In the genomic region with DNA sequence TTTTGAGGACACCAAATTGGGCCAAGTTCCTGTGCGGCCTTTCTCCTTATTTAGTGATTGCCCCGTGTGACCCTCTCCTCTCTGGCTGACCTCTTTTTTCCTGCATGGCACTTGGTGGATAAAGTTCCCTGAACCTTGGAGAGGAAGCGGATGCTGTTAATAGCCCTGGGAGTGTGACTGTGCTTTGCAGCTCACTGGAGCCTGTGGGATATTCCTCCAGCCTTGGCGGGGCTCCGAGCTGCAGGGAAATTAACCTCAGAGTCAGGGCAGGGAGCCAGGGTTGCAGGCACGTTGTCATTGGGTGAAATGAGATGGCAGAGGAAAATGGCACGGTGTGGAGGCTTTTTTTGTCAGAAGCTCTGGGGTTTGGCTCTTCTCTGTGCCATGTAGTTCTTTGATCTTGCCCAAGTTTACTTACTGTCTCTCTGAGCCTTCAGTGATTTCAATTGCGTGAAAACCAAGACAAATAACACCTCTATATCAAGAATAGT, we compare ENCODE assay signal across 14 cellular contexts. TPM values are rescaled to one million over a fixed set of nuclear protein-coding genes. Genes with fewer than 3 reads are reported as not detected.
DNase-seq lines count a peak whose midpoint lies in the region; ATAC-seq, FAIRE-seq and TF ChIP-seq lines count a peak whose summit lies in the region.
"Had no signal": no experiment of that assay in that cellular context is flagged by ENCODE, and none has a peak within 500 bp of the region (broad histone marks: within the 10 kb centered on the region; RNA-seq: fewer than 3 reads in every experiment).

No MANE protein-coding gene starts in this region.

- H3K27ac Mint-ChIP-seq in endodermal cell = no peak overlapping the region
- no peak overlapping the region for H3K27ac Mint-ChIP-seq in type B pancreatic cell

- POLR2A ChIA-PET in endothelial cell of umbilical vein (lab: Charles Lee) = no interaction called here

- H3K27me3 Mint-ChIP-seq in endodermal cell (ENCODE audit: insufficient read depth) (no peaks in the 10 kb centered on the region), type B pancreatic cell (no peaks in the 10 kb centered on the region)

- dilution Hi-C loops in endothelial cell of umbilical vein (cut with MboI; ENCODE audit: extremely low pct_ligation_motif_present, low sequenced_read_pairs) = no loop called here

- no peaks in the 10 kb centered on the region for H3K9me3 ChIP-seq in endothelial cell of umbilical vein (replicated peaks; ENCODE audit: control insufficient read depth, insufficient read depth, low read length)
- H3K9me3 ChIP-seq in left lung = no peaks in the 10 kb centered on the region
- no peaks in the 10 kb centered on the region for H3K9me3 ChIP-seq in thyroid gland
- no peaks in the 10 kb centered on the region for H3K9me3 ChIP-seq in endodermal cell (ENCODE audit: control insufficient read depth, low read length)

- no peaks in the 10 kb centered on the region for H3K27me3 ChIP-seq in endothelial cell of umbilical vein (ENCODE audit: control insufficient read depth in 2 of 2, insufficient read depth in 2 of 2, low read length in 2 of 2)
- no peaks in the 10 kb centered on the region for H3K27me3 ChIP-seq in left lung
- H3K27me3 ChIP-seq in thyroid gland = no peaks in the 10 kb centered on the region
- H3K27me3 ChIP-seq in endodermal cell (ENCODE audit: control insufficient read depth, insufficient read depth, low read length, poor library complexity, severe bottlenecking) = no peaks in the 10 kb centered on the region

- peak; percentile 93 for DNase-seq in M059J (ENCODE audit: low read depth)
- peak; percentile 91 for DNase-seq in endothelial cell of umbilical vein (ENCODE audit: low read depth, low spot score)
- peak in 1 of 2 donors; percentile 45 for DNase-seq in left lung
- DNase-seq in thyroid gland = peak; percentile 44 to 75
- DNase-seq in NCI-H226 = no peak
- DNase-seq in endodermal cell = no peak
- DNase-seq in type B pancreatic cell (ENCODE audit: extremely low spot score, unreplicated experiment) = no peak
- DNase-seq: NCI-H2107; stimulated activated CD4-positive, alpha-beta T cell treated with anti-CD3 and anti-CD28 coated beads, Interleukin-4, amount 100 ng/mL, for 24 hours had no signal

- H3K4me1 Mint-ChIP-seq in endodermal cell (no peaks in the 10 kb centered on the region), type B pancreatic cell (ENCODE audit: unreplicated experiment) (no peaks in the 10 kb centered on the region)

- no peaks in the 10 kb centered on the region for H3K36me3 Mint-ChIP-seq in endodermal cell (ENCODE audit: low read depth)
- H3K36me3 Mint-ChIP-seq in type B pancreatic cell = no peaks in the 10 kb centered on the region

- WGBS in thyroid gland, 2 donors = 27 to 33% methylated on average over 6 to 8 of the region's 8 CpGs
- WGBS in endodermal cell (ENCODE audit: insufficient coverage in 1 of 2, insufficient read length in 1 of 2), 2 experiments = 71 to 82% methylated on average over 5 to 8 of the region's 8 CpGs

- BruUV-seq in endothelial cell of umbilical vein (replicated peaks; lab: Mats Ljungman, UMichigan) = no TSS peak

- peak; percentile 100 for FAIRE-seq in endothelial cell of umbilical vein (lab: Jason Lieb, UNC)
- FAIRE-seq: colon, G401.6 had no signal

- H3K4me3 Mint-ChIP-seq in endodermal cell (no peak overlapping the region), type B pancreatic cell (no peak overlapping the region)

- H3K79me2 ChIP-seq in endothelial cell of umbilical vein (ENCODE audit: control insufficient read depth, insufficient read depth, low read length) = no peaks in the 10 kb centered on the region

- no peaks in the 10 kb centered on the region for H4K20me1 ChIP-seq in endothelial cell of umbilical vein (replicated peaks; ENCODE audit: control insufficient read depth, extremely low read depth, insufficient read depth, low read length)

- intact Hi-C loops in endothelial cell of umbilical vein (cut with micrococcal nuclease) (loop anchor here (1.0 kb wide), 2 partner anchors 21 to 35 kb away; no protein-coding TSS in a partner anchor), left lung (cut with DNase I) (no loop called here), thyroid gland (cut with DNase I) (no loop called here)

- H3K4me3 ChIP-seq in endothelial cell of umbilical vein (replicated peaks in 1 of 3; ENCODE audit: insufficient read depth in 1 of 3, low read depth in 1 of 3, low read length in 3 of 3) = no peak overlapping the region
- no peak overlapping the region for H3K4me3 ChIP-seq in left lung
- H3K4me3 ChIP-seq in thyroid gland (replicated peaks in 1 of 3) = no peak overlapping the region
- H3K4me3 ChIP-seq in endodermal cell (ENCODE audit: low read length) = no peak overlapping the region
- H3K4me3 ChIP-seq: SK-N-MC had no signal

- H2AFZ ChIP-seq in endothelial cell of umbilical vein (ENCODE audit: low read depth, low read length) = no peak overlapping the region

- H3K9ac ChIP-seq in endothelial cell of umbilical vein (replicated peaks; ENCODE audit: extremely low read depth, insufficient read depth, low read length) (no peak overlapping the region), endodermal cell (ENCODE audit: extremely low read depth, low read length, poor library complexity, severe bottlenecking) (no peak overlapping the region)

- H3K9me3 Mint-ChIP-seq in endodermal cell (no peaks in the 10 kb centered on the region), type B pancreatic cell (no peaks in the 10 kb centered on the region)

- H3K36me3 ChIP-seq in endothelial cell of umbilical vein (ENCODE audit: control insufficient read depth in 2 of 2, extremely low read depth in 1 of 2, insufficient read depth in 2 of 2, low read length in 2 of 2) = no peaks in the 10 kb centered on the region
- H3K36me3 ChIP-seq in left lung = no peaks in the 10 kb centered on the region
- H3K36me3 ChIP-seq in thyroid gland = no peaks in the 10 kb centered on the region
- H3K36me3 ChIP-seq in endodermal cell (ENCODE audit: control insufficient read depth, insufficient read depth, low read length) = no peaks in the 10 kb centered on the region

- peak overlapping the region; percentile 20 for H3K4me2 ChIP-seq in endothelial cell of umbilical vein (ENCODE audit: insufficient read depth, low read length)

- ATAC-seq in left lung (peak; percentile 58), HG03280 (IDR thresholded peaks at IDR 0.05; ENCODE audit: unreplicated experiment) (no peak)

- peaks cover 13% of the 10 kb centered on the region for H3K4me1 ChIP-seq in endothelial cell of umbilical vein (ENCODE audit: control insufficient read depth, extremely low read depth, insufficient read depth, low read length)
- H3K4me1 ChIP-seq in left lung = peaks cover 0 to 5% of the 10 kb centered on the region in 2 donors
- peaks cover 0 to 11% of the 10 kb centered on the region in 2 donors for H3K4me1 ChIP-seq in thyroid gland
- no peaks in the 10 kb centered on the region for H3K4me1 ChIP-seq in endodermal cell (ENCODE audit: control insufficient read depth, insufficient read depth, low read length)

- H3K27ac ChIP-seq in endothelial cell of umbilical vein (ENCODE audit: insufficient read depth, low read depth, low read length) (peak overlapping the region; percentile 32), left lung (peak overlapping the region in 1 of 2 donors; percentile 24), thyroid gland (peak overlapping the region in 2 of 3 donors; percentile 3 to 48), endodermal cell (ENCODE audit: low read depth, low read length) (no peak overlapping the region)
- H3K27ac ChIP-seq: SK-N-MC had no signal

- TF ChIP-seq POLR2A in endothelial cell of umbilical vein (IDR thresholded peaks at IDR 0.05; ENCODE audit: low read depth, low read length) = no peak
- no peak for TF ChIP-seq POLR2A in thyroid gland (IDR thresholded peaks at IDR 0.05)

- H3K9me1 ChIP-seq in endothelial cell of umbilical vein (replicated peaks; ENCODE audit: control insufficient read depth, extremely low read depth, insufficient read depth, low read length) = no peaks in the 10 kb centered on the region

- no peak for TF ChIP-seq CTCF in endothelial cell of umbilical vein (IDR thresholded peaks at IDR 0.05; ENCODE audit: extremely low read depth in 1 of 2, insufficient read depth in 1 of 2, low read depth in 1 of 2, low read length in 2 of 2)
- TF ChIP-seq CTCF in left lung (IDR thresholded peaks at IDR 0.05) = no peak
- TF ChIP-seq CTCF in thyroid gland (IDR thresholded peaks at IDR 0.05) = no peak
- no peak for TF ChIP-seq CTCF in endodermal cell (conservative IDR thresholded peaks at IDR 0.05)
- TF ChIP-seq CTCF in type B pancreatic cell (conservative IDR thresholded peaks at IDR 0.05) = no peak

- CTCF ChIA-PET in endothelial cell of umbilical vein (lab: Charles Lee) = interaction anchor here (1.0 to 1.3 kb wide), 3 partner anchors 20 to 500 kb away, joined by 3 to 4 read pairs (median 3); no protein-coding TSS in a partner anchor

RNA-seq across cellular contexts. Expression of gene OR9Q1, which starts 1.0 kb away (rescaled TPM):
- not detected in 2 replicates for total RNA-seq in M059J (2014; rRNA removed; shearing (Covaris generic))
- not detected in 2 replicates for total RNA-seq in endothelial cell of umbilical vein
- not detected in 2 replicates for polyA plus RNA-seq in endothelial cell of umbilical vein
- polyA plus RNA-seq in endothelial cell of umbilical vein (2011; cell fraction: cytosol; rRNA removed) = not detected in 2 replicates
- polyA plus RNA-seq in endothelial cell of umbilical vein (2011; cell fraction: nucleus; rRNA removed) = not detected in 2 replicates
- not detected in 2 replicates for polyA plus RNA-seq in endothelial cell of umbilical vein (2012)
- not detected in 2 replicates for polyA minus RNA-seq in endothelial cell of umbilical vein
- not detected for polyA minus RNA-seq in endothelial cell of umbilical vein (2011; cell fraction: cytosol; rRNA and poly(A)+ RNA removed)
- not detected in 2 replicates for polyA minus RNA-seq in endothelial cell of umbilical vein (2011; cell fraction: nucleus; rRNA and poly(A)+ RNA removed)
- not detected for total RNA-seq in left lung
- total RNA-seq in thyroid gland = not detected
- total RNA-seq in endodermal cell = not detected
- not detected for polyA plus RNA-seq in endodermal cell (2013, experiment 1 of 2)
- not detected for polyA plus RNA-seq in endodermal cell (2013, experiment 2 of 2)
- total RNA-seq in type B pancreatic cell (ENCODE audit: low replicate concordance) = not detected in 2 replicates
- total RNA-seq: kidney epithelial cell had no signal

RNA-seq across cellular contexts. Expression of gene OR6Q1, which starts 6.1 kb away (rescaled TPM):
- total RNA-seq in M059J (2014; rRNA removed; shearing (Covaris generic)) = not detected in 2 replicates
- not detected in 2 replicates for total RNA-seq in endothelial cell of umbilical vein
- polyA plus RNA-seq in endothelial cell of umbilical vein = not detected in 2 replicates
- polyA plus RNA-seq in endothelial cell of umbilical vein (2011; cell fraction: cytosol; rRNA removed) = not detected in 2 replicates
- polyA plus RNA-seq in endothelial cell of umbilical vein (2011; cell fraction: nucleus; rRNA removed) = not detected in 2 replicates
- polyA plus RNA-seq in endothelial cell of umbilical vein (2012) = not detected in 2 replicates
- not detected in 2 replicates for polyA minus RNA-seq in endothelial cell of umbilical vein
- not detected for polyA minus RNA-seq in endothelial cell of umbilical vein (2011; cell fraction: cytosol; rRNA and poly(A)+ RNA removed)
- polyA minus RNA-seq in endothelial cell of umbilical vein (2011; cell fraction: nucleus; rRNA and poly(A)+ RNA removed) = not detected in 2 replicates
- total RNA-seq in left lung = not detected
- total RNA-seq in thyroid gland = not detected
- total RNA-seq in endodermal cell = not detected
- polyA plus RNA-seq in endodermal cell (2013, experiment 1 of 2) = not detected
- polyA plus RNA-seq in endodermal cell (2013, experiment 2 of 2) = not detected
- not detected in 2 replicates for total RNA-seq in type B pancreatic cell (ENCODE audit: low replicate concordance)
- total RNA-seq: kidney epithelial cell had no signal

Comparison
In these comparisons a context has a peak if more than half of its experiments do, and no peak if none do; other contexts are left out.
1. DNase-seq: peak in M059J (single experiment), endothelial cell of umbilical vein (single experiment) and thyroid gland (2 of 2); none in NCI-H226 (single experiment), endodermal cell (single experiment) and type B pancreatic cell (single experiment).